25 cellular contexts compared by ENCODE assay signal in genomic region chr17:14152726-14153125, GRCh38.
"Had no signal": no experiment of that assay in that cellular context is flagged by ENCODE, and none has a peak within 500 bp of the region (broad histone marks: within the 10 kb centered on the region; RNA-seq: fewer than 3 reads in every experiment).

No MANE protein-coding gene starts in this region.

- H3K27ac Mint-ChIP-seq: activated naive CD4-positive, alpha-beta T cell treated with anti-CD3 and anti-CD28 coated beads, Interleukin-2, amount 10 ng/mL, durations not matched to agents 7 days and 5 days; activated naive CD8-positive, alpha-beta T cell treated with anti-CD3 and anti-CD28 coated beads, Interleukin-2, amount 10 ng/mL, durations not matched to agents 7 days and 5 days; activated T-helper 1 cell treated with anti-CD3 and anti-CD28 coated beads, Interleukin-12 subunit alpha, Interleukin-12 subunit beta, Interleukin-2, Interleukin-4 antibody, amounts not matched to agents 30 ng/mL and 10 ng/mL and 1 ng/mL, durations not matched to agents 14 hours and 24 hours and 36 hours; brain; dendritic cell treated with granulocyte-macrophage colony-stimulating factor and Interleukin-4, amounts not matched to agents 40 ng/mL and 50 ng/mL, for 4 days; endodermal cell; mesothelial cell of epicardium; nephron progenitor cell; stimulated activated naive B cell treated with anti-CD40 and anti-IgM and Interleukin-4, amounts not matched to agents 10 μg/mL and 1 μg/mL and 100 μg/mL, for 72 hours had no signal

- H3K9me3 ChIP-seq: ascending aorta, neutrophil, stomach, tibial artery had no signal

- FAIRE-seq: islet of Langerhans had no signal

- H3K4me1 ChIP-seq: ascending aorta had no signal

- DNase-seq: activated CD4-positive, alpha-beta T cell treated with anti-CD3 and anti-CD28 coated beads for 4 hours; activated CD4-positive, alpha-beta T cell treated with anti-CD3 and anti-CD28 coated beads, Interleukin-2, amount 50 U/mL, for 4 hours; activated CD8-positive, alpha-beta memory T cell treated with anti-CD3 and anti-CD28 coated beads for 24 hours; activated gamma-delta T cell; activated naive CD4-positive, alpha-beta T cell treated with anti-CD3 and anti-CD28 coated beads, Interleukin-2, amount 10 ng/mL, durations not matched to agents 7 days and 5 days; activated naive CD8-positive, alpha-beta T cell treated with anti-CD3 and anti-CD28 coated beads, Interleukin-2, amount 10 ng/mL, durations not matched to agents 7 days and 5 days; endodermal cell; foreskin melanocyte; naive B cell; nephron progenitor cell; retina; stimulated activated naive B cell treated with anti-CD40 and anti-IgM and Interleukin-4, amounts not matched to agents 10 μg/mL and 1 μg/mL and 100 μg/mL, for 72 hours; stomach; T-helper 1 cell; tibial artery had no signal

- H3K4me3 ChIP-seq: ascending aorta, smooth muscle cell, stomach, tibial artery had no signal

- H3K4me1 Mint-ChIP-seq: endodermal cell, mesothelial cell of epicardium had no signal

- H3K4me3 Mint-ChIP-seq: activated naive CD4-positive, alpha-beta T cell treated with anti-CD3 and anti-CD28 coated beads, Interleukin-2, amount 10 ng/mL, durations not matched to agents 7 days and 5 days; activated naive CD8-positive, alpha-beta T cell treated with anti-CD3 and anti-CD28 coated beads, Interleukin-2, amount 10 ng/mL, durations not matched to agents 7 days and 5 days; activated T-helper 1 cell treated with anti-CD3 and anti-CD28 coated beads, Interleukin-12 subunit alpha, Interleukin-12 subunit beta, Interleukin-2, Interleukin-4 antibody, amounts not matched to agents 30 ng/mL and 10 ng/mL and 1 ng/mL, durations not matched to agents 14 hours and 24 hours and 36 hours; brain; dendritic cell treated with granulocyte-macrophage colony-stimulating factor and Interleukin-4, amounts not matched to agents 40 ng/mL and 50 ng/mL, for 4 days; endodermal cell; mesothelial cell of epicardium; naive B cell; nephron progenitor cell; stimulated activated naive B cell treated with anti-CD40 and anti-IgM and Interleukin-4, amounts not matched to agents 10 μg/mL and 1 μg/mL and 100 μg/mL, for 72 hours; T-helper 2 cell treated with Interferon-gamma antibody and Interleukin-4, amounts not matched to agents 5 μg/mL and 100 μg/mL, for 36 hours had no signal

- H3K27me3 Mint-ChIP-seq: activated naive CD4-positive, alpha-beta T cell treated with anti-CD3 and anti-CD28 coated beads, Interleukin-2, amount 10 ng/mL, durations not matched to agents 7 days and 5 days; activated naive CD8-positive, alpha-beta T cell treated with anti-CD3 and anti-CD28 coated beads, Interleukin-2, amount 10 ng/mL, durations not matched to agents 7 days and 5 days; brain; dendritic cell treated with granulocyte-macrophage colony-stimulating factor and Interleukin-4, amounts not matched to agents 40 ng/mL and 50 ng/mL, for 4 days; naive B cell; stimulated activated naive B cell treated with anti-CD40 and anti-IgM and Interleukin-4, amounts not matched to agents 10 μg/mL and 1 μg/mL and 100 μg/mL, for 72 hours had no signal

- H3K9me3 Mint-ChIP-seq: activated naive CD4-positive, alpha-beta T cell treated with anti-CD3 and anti-CD28 coated beads, Interleukin-2, amount 10 ng/mL, durations not matched to agents 7 days and 5 days; activated T-helper 1 cell treated with anti-CD3 and anti-CD28 coated beads, Interleukin-12 subunit alpha, Interleukin-12 subunit beta, Interleukin-2, Interleukin-4 antibody, amounts not matched to agents 30 ng/mL and 10 ng/mL and 1 ng/mL, durations not matched to agents 14 hours and 24 hours and 36 hours; dendritic cell treated with granulocyte-macrophage colony-stimulating factor and Interleukin-4, amounts not matched to agents 40 ng/mL and 50 ng/mL, for 4 days; endodermal cell; naive B cell had no signal

- ATAC-seq: esophagus mucosa; stimulated activated naive B cell treated with anti-CD40 and anti-IgM and Interleukin-4, amounts not matched to agents 10 μg/mL and 1 μg/mL and 100 μg/mL, for 72 hours had no signal

- H3K27me3 ChIP-seq: ascending aorta, neutrophil, stomach, tibial artery had no signal

- H3K27ac ChIP-seq: ascending aorta, neutrophil, stomach, tibial artery had no signal

- H3K36me3 ChIP-seq: ascending aorta, neutrophil, stomach, tibial artery had no signal
